In the genomic region with DNA sequence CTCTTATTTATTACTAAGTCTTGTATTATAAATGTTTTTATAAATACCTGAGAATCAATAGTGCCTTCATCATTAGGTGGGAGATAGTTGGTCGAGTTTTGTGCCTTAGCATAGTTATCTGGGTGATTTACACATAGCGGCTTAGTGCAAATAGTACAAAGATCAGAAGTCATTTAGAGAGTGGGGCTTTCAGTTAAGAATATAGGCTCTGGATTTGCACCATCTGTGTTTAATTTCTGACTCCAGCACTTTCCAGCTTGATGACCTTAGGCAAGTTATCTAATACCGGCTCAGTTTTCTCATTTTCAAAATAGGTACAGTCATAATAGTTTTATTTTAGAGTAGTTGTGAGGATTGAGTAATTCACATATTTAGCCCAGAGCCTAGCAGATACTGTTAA, we compare ENCODE assay signal across 17 cellular contexts. TPM values are rescaled to one million over a fixed set of nuclear protein-coding genes. Genes with fewer than 3 reads are reported as not detected.
A peak's percentile ranks its signal among the peaks of the same experiment; 100 is the strongest.
DNase-seq lines count a peak whose midpoint lies in the region; ATAC-seq and TF ChIP-seq lines count a peak whose summit lies in the region.
"Had no signal": no experiment of that assay in that cellular context is flagged by ENCODE, and none has a peak within 500 bp of the region (broad histone marks: within the 10 kb centered on the region; RNA-seq: fewer than 3 reads in every experiment).

No MANE protein-coding gene starts in this region.

- POLR2A ChIA-PET in CD4-positive, alpha-beta T cell (lab: Charles Lee): interaction anchor here (0.6 kb wide), 1 partner anchor 24 kb away, joined by 4 read pairs; no protein-coding TSS in a partner anchor
- POLR2A ChIA-PET in CD8-positive, alpha-beta T cell (lab: Charles Lee): interaction anchor here (0.6 to 1.6 kb wide), 2 partner anchors 9 to 14 kb away, joined by 3 read pairs; no protein-coding TSS in a partner anchor

- no peak overlapping the region for H3K4me3 ChIP-seq in CD8-positive, alpha-beta T cell (ENCODE audit: low read depth, low read length)
- H3K4me3 ChIP-seq in liver (ENCODE audit: low read depth in 1 of 3, low read length in 3 of 3) (no peak overlapping the region), trophoblast cell (ENCODE audit: low read depth, low read length) (no peak overlapping the region)
- H3K4me3 ChIP-seq: GM23248, SJCRH30 had no signal

- no peaks in the 10 kb centered on the region for H3K27me3 Mint-ChIP-seq in CD4-positive, alpha-beta T cell
- H3K27me3 Mint-ChIP-seq in CD8-positive, alpha-beta T cell (ENCODE audit: low read depth): no peaks in the 10 kb centered on the region
- H3K27me3 Mint-ChIP-seq in activated naive CD8-positive, alpha-beta T cell treated with anti-CD3 and anti-CD28 coated beads, Interleukin-2, amount 50 U/mL, for 24 hours: no peaks in the 10 kb centered on the region

- ATAC-seq in CD4-positive, alpha-beta T cell (ENCODE audit: poor library complexity): no peak
- ATAC-seq in CD8-positive, alpha-beta T cell: no peak
- ATAC-seq in activated naive CD8-positive, alpha-beta T cell treated with anti-CD3 and anti-CD28 coated beads, Interleukin-2, amount 50 U/mL, for 24 hours: no peak
- ATAC-seq: PC-3 had no signal

- H2BK5ac ChIP-seq in trophoblast cell (ENCODE audit: low read depth, low read length, poor library complexity): no peak overlapping the region

- no peaks in the 10 kb centered on the region for H3K9me3 ChIP-seq in CD4-positive, alpha-beta T cell (ENCODE audit: control insufficient read depth, low read length)
- no peaks in the 10 kb centered on the region for H3K9me3 ChIP-seq in CD8-positive, alpha-beta T cell (ENCODE audit: low read length)
- H3K9me3 ChIP-seq in liver (ENCODE audit: control insufficient read depth in 4 of 4, low read length in 3 of 4) (no peaks in the 10 kb centered on the region), trophoblast cell (ENCODE audit: insufficient read depth, low read depth, low read length) (no peaks in the 10 kb centered on the region)
- H3K9me3 ChIP-seq: SJCRH30 had no signal

- intact Hi-C loops in CD4-positive, alpha-beta T cell (cut with DNase I, micrococcal nuclease): no loop called here
- intact Hi-C loops in CD8-positive, alpha-beta T cell (cut with DNase I, micrococcal nuclease): no loop called here

- peaks cover 3% of the 10 kb centered on the region for H3K36me3 ChIP-seq in CD8-positive, alpha-beta T cell (ENCODE audit: insufficient read depth, low read length)
- H3K36me3 ChIP-seq in liver (ENCODE audit: control insufficient read depth in 4 of 4, insufficient read depth in 3 of 4, low read depth in 1 of 4, low read length in 3 of 4) (no peaks in the 10 kb centered on the region), trophoblast cell (ENCODE audit: control insufficient read depth in 1 of 2, insufficient read depth in 2 of 2, low read length in 2 of 2) (no peaks in the 10 kb centered on the region)
- H3K36me3 ChIP-seq: SJCRH30 had no signal

- CTCF ChIA-PET in CD4-positive, alpha-beta T cell (lab: Charles Lee): no interaction called here
- CTCF ChIA-PET in CD8-positive, alpha-beta T cell (lab: Charles Lee): no interaction called here

- H3K27ac Mint-ChIP-seq in CD4-positive, alpha-beta T cell: peak overlapping the region; percentile 25
- H3K27ac Mint-ChIP-seq in CD8-positive, alpha-beta T cell: peak overlapping the region; percentile 23
- peak overlapping the region; percentile 0 for H3K27ac Mint-ChIP-seq in activated naive CD8-positive, alpha-beta T cell treated with anti-CD3 and anti-CD28 coated beads, Interleukin-2, amount 50 U/mL, for 24 hours

- H3K18ac ChIP-seq in trophoblast cell (ENCODE audit: low read length): no peak overlapping the region

- no peak overlapping the region for H2AFZ ChIP-seq in trophoblast cell (ENCODE audit: insufficient read depth, low read length, poor library complexity)
- H2AFZ ChIP-seq: GM23248 had no signal

- H3K4me2 ChIP-seq in trophoblast cell (ENCODE audit: low read length): no peak overlapping the region

- H3K4me3 Mint-ChIP-seq in CD4-positive, alpha-beta T cell: no peak overlapping the region
- no peak overlapping the region for H3K4me3 Mint-ChIP-seq in CD8-positive, alpha-beta T cell
- no peak overlapping the region for H3K4me3 Mint-ChIP-seq in activated naive CD8-positive, alpha-beta T cell treated with anti-CD3 and anti-CD28 coated beads, Interleukin-2, amount 50 U/mL, for 24 hours

- no peaks in the 10 kb centered on the region for H3K79me2 ChIP-seq in trophoblast cell (ENCODE audit: control insufficient read depth, insufficient read depth, low read length, poor library complexity)

- H3K9me3 Mint-ChIP-seq in CD4-positive, alpha-beta T cell: peaks cover 7% of the 10 kb centered on the region
- peaks cover 12% of the 10 kb centered on the region for H3K9me3 Mint-ChIP-seq in CD8-positive, alpha-beta T cell
- H3K9me3 Mint-ChIP-seq in activated naive CD8-positive, alpha-beta T cell treated with anti-CD3 and anti-CD28 coated beads, Interleukin-2, amount 50 U/mL, for 24 hours: peaks cover 9% of the 10 kb centered on the region

- H3K79me1 ChIP-seq in trophoblast cell (ENCODE audit: low read length): no peaks in the 10 kb centered on the region

- H3K4me1 ChIP-seq in CD8-positive, alpha-beta T cell (ENCODE audit: insufficient read depth, low read length): peaks cover 6% of the 10 kb centered on the region
- peaks cover 0 to 17% (median 10%) of the 10 kb centered on the region in 4 donors for H3K4me1 ChIP-seq in liver (ENCODE audit: control insufficient read depth in 4 of 4, insufficient read depth in 4 of 4, low read length in 3 of 4)
- no peaks in the 10 kb centered on the region for H3K4me1 ChIP-seq in trophoblast cell (ENCODE audit: control insufficient read depth in 1 of 2, insufficient read depth in 2 of 2, low read length in 2 of 2)
- H3K4me1 ChIP-seq: SJCRH30 had no signal

- H3K27me3 ChIP-seq in CD4-positive, alpha-beta T cell (ENCODE audit: control insufficient read depth, insufficient read depth, low read length): no peaks in the 10 kb centered on the region
- no peaks in the 10 kb centered on the region for H3K27me3 ChIP-seq in CD8-positive, alpha-beta T cell (ENCODE audit: insufficient read depth, low read length)
- H3K27me3 ChIP-seq in liver (ENCODE audit: control insufficient read depth in 4 of 4, insufficient read depth in 4 of 4, low read length in 3 of 4) (no peaks in the 10 kb centered on the region), trophoblast cell (ENCODE audit: insufficient read depth, low read length) (no peaks in the 10 kb centered on the region)
- H3K27me3 ChIP-seq: SJCRH30 had no signal

- no peak overlapping the region for H4K12ac ChIP-seq in trophoblast cell (ENCODE audit: low read depth, low read length)

- no peak overlapping the region for H3K23ac ChIP-seq in trophoblast cell (ENCODE audit: low read length)

- 41% methylated on average over 3 of the region's 3 CpGs for WGBS in liver
- WGBS in trophoblast cell (ENCODE audit: extremely low coverage, insufficient coverage, insufficient read length): no CpG with 5 or more reads among the region's 3 CpGs

- no peak overlapping the region for H4K91ac ChIP-seq in trophoblast cell (ENCODE audit: low read depth, low read length)

- no peak overlapping the region for H2BK12ac ChIP-seq in trophoblast cell (ENCODE audit: low read length)

- H3K9ac ChIP-seq in liver (ENCODE audit: low read depth in 1 of 2, low read length in 2 of 2): no peak overlapping the region
- H3K9ac ChIP-seq in trophoblast cell (ENCODE audit: low read length): no peak overlapping the region
- H3K9ac ChIP-seq: GM23248 had no signal

- H2BK120ac ChIP-seq in trophoblast cell (ENCODE audit: insufficient read depth, low read length, poor library complexity): no peak overlapping the region

- peaks cover 69% of the 10 kb centered on the region for H3K4me1 Mint-ChIP-seq in CD4-positive, alpha-beta T cell (ENCODE audit: low read depth)
- peaks cover 63% of the 10 kb centered on the region for H3K4me1 Mint-ChIP-seq in CD8-positive, alpha-beta T cell (ENCODE audit: low read depth)
- H3K4me1 Mint-ChIP-seq in activated naive CD8-positive, alpha-beta T cell treated with anti-CD3 and anti-CD28 coated beads, Interleukin-2, amount 50 U/mL, for 24 hours: peaks cover 47% of the 10 kb centered on the region

- H3K36me3 Mint-ChIP-seq in CD4-positive, alpha-beta T cell (ENCODE audit: low read depth): peaks cover 75% of the 10 kb centered on the region
- H3K36me3 Mint-ChIP-seq in CD8-positive, alpha-beta T cell: peaks cover 61% of the 10 kb centered on the region
- peaks cover 35% of the 10 kb centered on the region for H3K36me3 Mint-ChIP-seq in activated naive CD8-positive, alpha-beta T cell treated with anti-CD3 and anti-CD28 coated beads, Interleukin-2, amount 50 U/mL, for 24 hours (ENCODE audit: low read depth)

- no peak overlapping the region for H3K27ac ChIP-seq in CD4-positive, alpha-beta T cell (ENCODE audit: low read depth, low read length)
- H3K27ac ChIP-seq in CD8-positive, alpha-beta T cell (ENCODE audit: low read depth, low read length): no peak overlapping the region
- H3K27ac ChIP-seq in liver (ENCODE audit: low read depth in 1 of 2, low read length in 2 of 2) (peak overlapping the region in 1 of 2 donors; percentile 28), trophoblast cell (ENCODE audit: low read depth, low read length) (no peak overlapping the region)
- H3K27ac ChIP-seq: GM23248, SJCRH30 had no signal

- no peak overlapping the region for H2AK5ac ChIP-seq in trophoblast cell (ENCODE audit: low read length)

- no peak for DNase-seq in CD4-positive, alpha-beta T cell
- no peak for DNase-seq in CD8-positive, alpha-beta T cell
- no peak for DNase-seq in activated naive CD8-positive, alpha-beta T cell treated with anti-CD3 and anti-CD28 coated beads, Interleukin-2, amount 50 U/mL, for 24 hours
- DNase-seq in trophoblast cell (no peak), epidermal melanocyte (ENCODE audit: insufficient read length, low spot score) (no peak), NCI-H345 treated with DMSO at 0.1 percent for 48 hours (lab: John Stamatoyannopoulos, UW; ENCODE audit: unreplicated experiment) (no peak)
- DNase-seq: DMS79 treated with DMSO at 0.1 percent for 48 hours, GM23248, HCEC 1CT, KG1, NCI-H1436, NCI-H2029, NCI-H2171, NCI-H748 treated with DMSO at 0.1 percent for 48 hours, PC-3, SJCRH30 had no signal

- no peak overlapping the region for H4K8ac ChIP-seq in trophoblast cell (ENCODE audit: low read depth, low read length)

- TF ChIP-seq CTCF in CD4-positive, alpha-beta T cell (IDR thresholded peaks at IDR 0.05): no peak
- no peak for TF ChIP-seq CTCF in CD8-positive, alpha-beta T cell (IDR thresholded peaks at IDR 0.05)
- TF ChIP-seq CTCF in liver (IDR thresholded peaks at IDR 0.05; ENCODE audit: low read depth, low read length, missing input control): no peak

- no peak overlapping the region for H3K4ac ChIP-seq in trophoblast cell (ENCODE audit: low read depth, low read length)

- peak in 1 of 2 donors; percentile 28 for TF ChIP-seq RAD21 in liver (IDR thresholded peaks at IDR 0.05)

- no peak overlapping the region for H3K14ac ChIP-seq in trophoblast cell (ENCODE audit: low read length)

TF ChIP-seq in liver, 16 proteins besides CTCF, POLR2A, EP300 and RAD21 (continues in another document):
- no peak for TF ChIP-seq MAX (IDR thresholded peaks at IDR 0.05)

RNA-seq across cellular contexts. Expression of gene PDE3B, which starts 26.4 kb away (rescaled TPM):
- 100 to 1,000 TPM; 103 to 106 TPM for total RNA-seq in CD4-positive, alpha-beta T cell
- 100 to 1,000 TPM; 144 to 146 TPM for total RNA-seq in CD8-positive, alpha-beta T cell
- total RNA-seq in liver: 10 to 100 TPM; 31.7 to 43.1 TPM
- 10 to 100 TPM; 11.3 to 11.7 TPM for polyA plus RNA-seq in liver
- polyA plus RNA-seq in trophoblast cell (2013): 4.3 and 5.1 TPM in 2 replicates
- total RNA-seq: GM23248 had no signal
- polyA plus RNA-seq: GM23248 had no signal
